Comparison of ENCODE assay signal across 8 cellular contexts in genomic region chr6:125790403-125791150, GRCh38. TPM values are rescaled to one million over a fixed set of nuclear protein-coding genes. Genes with fewer than 3 reads are reported as not detected.
A peak's percentile ranks its signal among the peaks of the same experiment; 100 is the strongest.
DNase-seq lines count a peak whose midpoint lies in the region; ATAC-seq and TF ChIP-seq lines count a peak whose summit lies in the region.

TSS of gene NCOA7 (plus strand) at chr6:125790960. CDS start at chr6:125815355, 24,395 bp downstream.

- DNase-seq in AG08395 (ENCODE audit: low spot score) (peak; percentile 80), NCI-H345 treated with DMSO at 0.1 percent for 48 hours (lab: John Stamatoyannopoulos, UW; ENCODE audit: unreplicated experiment) (peak; percentile 46)
- DNase-seq in activated CD4-positive, alpha-beta T cell treated with anti-CD3 and anti-CD28 coated beads, Interleukin-2, amount 10 ng/mL, durations not matched to agents 7 days and 5 days, result peak; percentile 82
- DNase-seq in stimulated activated CD4-positive, alpha-beta T cell treated with anti-CD3 and anti-CD28 coated beads, Interleukin-4, amount 100 ng/mL, for 24 hours, result peak; percentile 77

- H3K4me1 Mint-ChIP-seq in activated CD4-positive, alpha-beta T cell treated with anti-CD3 and anti-CD28 coated beads, Interleukin-2, amount 10 ng/mL, durations not matched to agents 7 days and 5 days, result peaks cover 52% of the 10 kb centered on the region
- H3K4me1 Mint-ChIP-seq in dendritic cell treated with granulocyte-macrophage colony-stimulating factor and Interleukin-4, amounts not matched to agents 40 ng/mL and 50 ng/mL, for 4 days (ENCODE audit: low read depth), result peaks cover 30% of the 10 kb centered on the region

- CTCF ChIA-PET in activated CD4-positive, alpha-beta T cell treated with anti-CD3 and anti-CD28 coated beads, Interleukin-2, amount 10 ng/mL, durations not matched to agents 7 days and 5 days (lab: Charles Lee), result interaction anchor here (0.8 to 3.7 kb wide), 22 partner anchors 10 to 489 kb away, joined by 3 to 50 read pairs (median 6); partner anchors contain the start of genes HDDC2 and HINT3

- peak in 1 of 2 donors; percentile 19 for TF ChIP-seq RAD21 in liver (IDR thresholded peaks at IDR 0.05)

- H3K4me1 ChIP-seq in liver (ENCODE audit: control insufficient read depth in 4 of 4, insufficient read depth in 4 of 4, low read length in 3 of 4), result peaks cover 0 to 30% (median 18%) of the 10 kb centered on the region in 4 donors

- peak within 1 kb of the TSS; percentile 81 to 90 for H3K27ac ChIP-seq in liver (ENCODE audit: low read depth in 1 of 2, low read length in 2 of 2)

- no peaks in the 10 kb centered on the region for H3K27me3 ChIP-seq in liver (ENCODE audit: control insufficient read depth in 4 of 4, insufficient read depth in 4 of 4, low read length in 3 of 4)

- peak within 1 kb of the TSS; percentile 90 for H3K4me3 Mint-ChIP-seq in activated CD4-positive, alpha-beta T cell treated with anti-CD3 and anti-CD28 coated beads, Interleukin-2, amount 10 ng/mL, durations not matched to agents 7 days and 5 days
- H3K4me3 Mint-ChIP-seq in dendritic cell treated with granulocyte-macrophage colony-stimulating factor and Interleukin-4, amounts not matched to agents 40 ng/mL and 50 ng/mL, for 4 days, result peak within 1 kb of the TSS; percentile 82

- peak within 1 kb of the TSS; percentile 100 for H3K27ac Mint-ChIP-seq in activated CD4-positive, alpha-beta T cell treated with anti-CD3 and anti-CD28 coated beads, Interleukin-2, amount 10 ng/mL, durations not matched to agents 7 days and 5 days
- peak within 1 kb of the TSS; percentile 97 for H3K27ac Mint-ChIP-seq in dendritic cell treated with granulocyte-macrophage colony-stimulating factor and Interleukin-4, amounts not matched to agents 40 ng/mL and 50 ng/mL, for 4 days

- POLR2A ChIA-PET in activated CD4-positive, alpha-beta T cell treated with anti-CD3 and anti-CD28 coated beads, Interleukin-2, amount 10 ng/mL, durations not matched to agents 7 days and 5 days (lab: Charles Lee), result interaction anchor here (0.8 to 3.1 kb wide), 9 partner anchors 9 to 167 kb away, joined by 3 to 19 read pairs (median 4); no protein-coding TSS in a partner anchor

- peak within 1 kb of the TSS; percentile 84 to 95 (median 94) for H3K4me3 ChIP-seq in liver (ENCODE audit: low read depth in 1 of 3, low read length in 3 of 3)

- no peaks in the 10 kb centered on the region for H3K9me3 Mint-ChIP-seq in activated CD4-positive, alpha-beta T cell treated with anti-CD3 and anti-CD28 coated beads, Interleukin-2, amount 10 ng/mL, durations not matched to agents 7 days and 5 days
- H3K9me3 Mint-ChIP-seq in dendritic cell treated with granulocyte-macrophage colony-stimulating factor and Interleukin-4, amounts not matched to agents 40 ng/mL and 50 ng/mL, for 4 days, result no peaks in the 10 kb centered on the region

- peaks cover 23% of the 10 kb centered on the region for H3K36me3 Mint-ChIP-seq in activated CD4-positive, alpha-beta T cell treated with anti-CD3 and anti-CD28 coated beads, Interleukin-2, amount 10 ng/mL, durations not matched to agents 7 days and 5 days (ENCODE audit: low read depth)
- H3K36me3 Mint-ChIP-seq in dendritic cell treated with granulocyte-macrophage colony-stimulating factor and Interleukin-4, amounts not matched to agents 40 ng/mL and 50 ng/mL, for 4 days (ENCODE audit: low read depth), result peaks cover 8% of the 10 kb centered on the region

- H3K9me3 ChIP-seq in liver (ENCODE audit: control insufficient read depth in 4 of 4, low read length in 3 of 4), result no peaks in the 10 kb centered on the region

- peak within 1 kb of the TSS; percentile 35 to 86 for H3K9ac ChIP-seq in liver (ENCODE audit: low read depth in 1 of 2, low read length in 2 of 2)

- no peaks in the 10 kb centered on the region for H3K36me3 ChIP-seq in liver (ENCODE audit: control insufficient read depth in 4 of 4, insufficient read depth in 3 of 4, low read depth in 1 of 4, low read length in 3 of 4)

- no peak for TF ChIP-seq CTCF in liver (IDR thresholded peaks at IDR 0.05; ENCODE audit: low read depth, low read length, missing input control)

- intact Hi-C loops in dendritic cell treated with granulocyte-macrophage colony-stimulating factor and Interleukin-4, amounts not matched to agents 40 ng/mL and 50 ng/mL, for 4 days (cut with micrococcal nuclease), result loop anchor here (1.0 to 5.0 kb wide), 2 partner anchors 10 to 42 kb away; no protein-coding TSS in a partner anchor

- under 1% methylated on average over 97 of the region's 97 CpGs for whole genome bisulfite sequencing in liver

- no peaks in the 10 kb centered on the region for H3K27me3 Mint-ChIP-seq in activated CD4-positive, alpha-beta T cell treated with anti-CD3 and anti-CD28 coated beads, Interleukin-2, amount 10 ng/mL, durations not matched to agents 7 days and 5 days
- H3K27me3 Mint-ChIP-seq in dendritic cell treated with granulocyte-macrophage colony-stimulating factor and Interleukin-4, amounts not matched to agents 40 ng/mL and 50 ng/mL, for 4 days, result no peaks in the 10 kb centered on the region

- peak; percentile 53 for ATAC-seq in GM18858 (IDR thresholded peaks at IDR 0.05; ENCODE audit: unreplicated experiment)
- peak; percentile 67 for ATAC-seq in HG03095 (IDR thresholded peaks at IDR 0.05; ENCODE audit: unreplicated experiment)

TF ChIP-seq in liver, 16 proteins besides CTCF, POLR2A, EP300 and RAD21:
- TF ChIP-seq YY1 (IDR thresholded peaks at IDR 0.05), result no peak
- TF ChIP-seq TAF1 (conservative IDR thresholded peaks at IDR 0.05), result no peak
- no peak for TF ChIP-seq GABPA (IDR thresholded peaks at IDR 0.05 in 1 of 2, conservative IDR thresholded peaks at IDR 0.05 in 1 of 2)
- TF ChIP-seq HNF4G (IDR thresholded peaks at IDR 0.05), result no peak
- TF ChIP-seq NR2F2 (IDR thresholded peaks at IDR 0.05), result no peak
- TF ChIP-seq ZBTB33 (IDR thresholded peaks at IDR 0.05), result no peak
- no peak for TF ChIP-seq FOXA1 (IDR thresholded peaks at IDR 0.05)
- no peak for TF ChIP-seq REST (IDR thresholded peaks at IDR 0.05)
- TF ChIP-seq, protein P1, sequence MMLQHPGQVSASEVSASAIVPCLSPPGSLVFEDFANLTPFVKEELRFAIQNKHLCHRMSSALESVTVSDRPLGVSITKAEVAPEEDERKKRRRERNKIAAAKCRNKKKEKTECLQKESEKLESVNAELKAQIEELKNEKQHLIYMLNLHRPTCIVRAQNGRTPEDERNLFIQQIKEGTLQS (IDR thresholded peaks at IDR 0.05), result no peak
- TF ChIP-seq RXRA (IDR thresholded peaks at IDR 0.05), result no peak
- no peak for TF ChIP-seq SP1 (IDR thresholded peaks at IDR 0.05)

RNA-seq across cellular contexts. Expression of gene NCOA7, which starts in this region (rescaled TPM):
- 10 to 100 TPM; 43.2 to 53.1 TPM for total RNA-seq in activated CD4-positive, alpha-beta T cell treated with anti-CD3 and anti-CD28 coated beads, Interleukin-2, amount 10 ng/mL, durations not matched to agents 7 days and 5 days
- total RNA-seq in liver, result 10 to 100 TPM; 21.7 to 40.9 TPM
- 10 to 100 TPM in 1 of 2 donors, 1 to 10 TPM in 1; 8.6 to 13.4 TPM for polyA plus RNA-seq in liver

Comparison
In these comparisons a context has a peak if more than half of its experiments do, and no peak if none do; other contexts are left out.
1. Peak in every context shown above with its lines: DNase-seq, ATAC-seq, H3K4me3 ChIP-seq and H3K27ac ChIP-seq.